ENCODE assay signal across 22 cellular contexts in the genomic region with DNA sequence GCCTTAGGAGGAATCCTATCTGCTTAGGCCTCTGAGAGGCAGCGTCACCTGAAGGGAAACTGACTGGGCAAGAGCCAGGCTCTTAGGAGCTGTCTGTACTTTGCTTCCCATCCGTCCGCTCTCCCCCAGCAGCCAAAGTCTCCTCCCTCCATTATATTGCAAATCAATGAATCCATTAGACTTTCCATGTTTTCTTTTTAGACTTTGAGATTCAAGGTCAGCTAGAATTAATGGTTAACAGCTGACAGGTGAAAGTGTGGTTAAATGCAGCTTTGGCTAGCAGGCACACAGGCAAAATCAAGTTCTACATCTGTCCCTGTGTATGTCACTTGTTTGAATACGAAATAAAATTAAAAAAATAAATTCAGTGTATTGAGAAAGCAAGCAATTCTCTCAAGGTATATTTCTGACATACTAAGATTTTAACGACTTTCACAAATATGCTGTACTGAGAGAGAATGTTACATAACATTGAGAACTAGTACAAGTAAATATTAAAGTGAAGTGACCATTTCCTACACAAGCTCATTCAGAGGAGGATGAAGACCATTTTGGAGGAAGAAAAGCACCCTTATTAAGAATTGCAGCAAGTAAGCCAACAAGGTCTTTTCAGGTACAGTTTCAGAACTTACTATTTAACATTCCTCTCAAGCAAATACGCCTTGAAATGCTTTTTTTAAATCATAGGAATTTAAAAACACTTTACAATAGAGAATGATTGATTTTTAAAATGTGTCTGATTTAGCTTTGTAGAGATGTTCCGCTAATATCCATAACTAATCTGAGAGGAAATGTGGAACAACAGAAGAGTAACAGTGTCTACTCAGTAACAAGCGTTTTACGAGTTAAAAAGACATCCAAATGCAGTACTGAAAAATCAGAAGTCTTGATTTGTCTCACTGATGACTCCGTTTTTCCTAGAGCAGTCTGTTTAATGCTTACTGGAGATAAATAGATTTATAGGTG. TPM values are rescaled to one million over a fixed set of nuclear protein-coding genes. Genes with fewer than 3 reads are reported as not detected.
DNase-seq lines count a peak whose midpoint lies in the region; ATAC-seq lines count a peak whose summit lies in the region.
"Had no signal": no experiment of that assay in that cellular context is flagged by ENCODE, and none has a peak within 500 bp of the region (broad histone marks: within the 10 kb centered on the region; RNA-seq: fewer than 3 reads in every experiment).

A gene (plus strand): TSS at position 507 of the 966 bp plus-strand sequence. CDS start 948 bp downstream, outside the sequence.

- no peak for DNase-seq in GM23248
- DNase-seq in left lobe of liver (ENCODE audit: low spot score): peak; percentile 55
- no peak for DNase-seq in effector memory CD4-positive, alpha-beta T cell
- no peak for DNase-seq in sciatic nerve (ENCODE audit: low spot score)
- DNase-seq in activated CD4-positive, CD25-positive, alpha-beta regulatory T cell treated with anti-CD3 and anti-CD28 coated beads, Interleukin-2, amount 50 U/mL, for 72 hours: no peak
- no peak for DNase-seq in T-helper 1 cell
- DNase-seq: activated gamma-delta T cell treated with Interleukin-2 at 50 U/mL for 16 hours; CD4-positive, CD25-positive, alpha-beta regulatory T cell; dermis blood vessel endothelial cell; DND-41; heart right ventricle; NCI-H69; Peyer's patch; spleen; stimulated activated naive B cell treated with anti-CD40 and anti-IgM and Interleukin-4, amounts not matched to agents 10 μg/mL and 1 μg/mL and 100 μg/mL, for 72 hours; transverse colon; WERI-Rb-1 had no signal

- no peak within 1 kb of the TSS for H3K4me2 ChIP-seq in GM23248 (ENCODE audit: unreplicated experiment)

- H3K4me3 ChIP-seq in GM23248: no peak within 1 kb of the TSS
- H3K4me3 ChIP-seq in duodenal mucosa (ENCODE audit: low read depth in 1 of 2, low read length in 2 of 2): peak within 1 kb of the TSS; percentile 42 to 63
- H3K4me3 ChIP-seq in neuron (ENCODE audit: low read length): peak within 1 kb of the TSS; percentile 36
- H3K4me3 ChIP-seq in effector memory CD4-positive, alpha-beta T cell (ENCODE audit: insufficient read depth, low read depth, low read length, poor library complexity, severe bottlenecking): no peak within 1 kb of the TSS
- H3K4me3 ChIP-seq: heart right ventricle, ovary, spleen, transverse colon had no signal

- H3K27me3 ChIP-seq in GM23248 (replicated peaks; ENCODE audit: insufficient read depth) (no peaks in the 10 kb centered on the region), duodenal mucosa (ENCODE audit: control insufficient read depth in 1 of 2, insufficient read depth in 2 of 2, low read length in 2 of 2) (no peaks in the 10 kb centered on the region), neuron (ENCODE audit: insufficient read depth, low read length) (peaks cover 5% of the 10 kb centered on the region)
- H3K27me3 ChIP-seq in effector memory CD4-positive, alpha-beta T cell (replicated peaks; ENCODE audit: control insufficient read depth, insufficient read depth, low read length, poor library complexity, severe bottlenecking): no peaks in the 10 kb centered on the region
- H3K27me3 ChIP-seq: ovary, Peyer's patch had no signal

- H3K9me3 ChIP-seq in GM23248 (ENCODE audit: low read depth) (no peaks in the 10 kb centered on the region), duodenal mucosa (ENCODE audit: control insufficient read depth in 1 of 2, low read length in 2 of 2) (no peaks in the 10 kb centered on the region), neuron (ENCODE audit: low read length) (no peaks in the 10 kb centered on the region)
- H3K9me3 ChIP-seq in effector memory CD4-positive, alpha-beta T cell (ENCODE audit: control insufficient read depth, low read length): no peaks in the 10 kb centered on the region
- H3K9me3 ChIP-seq: heart right ventricle, ovary, Peyer's patch, spleen, transverse colon had no signal

- in situ Hi-C loops in GM23248 (cut with MboI): no loop called here

- H3K27ac ChIP-seq in GM23248: no peak within 1 kb of the TSS
- H3K27ac ChIP-seq in duodenal mucosa (ENCODE audit: low read depth, low read length): no peak within 1 kb of the TSS
- H3K27ac ChIP-seq in effector memory CD4-positive, alpha-beta T cell (ENCODE audit: insufficient read depth, low read length, poor library complexity, severe bottlenecking): no peak within 1 kb of the TSS
- H3K27ac ChIP-seq: heart right ventricle, ovary, spleen, transverse colon, WERI-Rb-1 had no signal

- H3K36me3 ChIP-seq in GM23248 (ENCODE audit: low read depth): no peaks in the 10 kb centered on the region
- H3K36me3 ChIP-seq in duodenal mucosa (ENCODE audit: control insufficient read depth in 1 of 2, insufficient read depth in 2 of 2, low read length in 2 of 2): no peaks in the 10 kb centered on the region
- no peaks in the 10 kb centered on the region for H3K36me3 ChIP-seq in neuron (ENCODE audit: insufficient read depth, low read length)
- H3K36me3 ChIP-seq in effector memory CD4-positive, alpha-beta T cell (ENCODE audit: control insufficient read depth, insufficient read depth, low read length): no peaks in the 10 kb centered on the region
- H3K36me3 ChIP-seq: heart right ventricle, ovary, Peyer's patch, spleen, transverse colon, WERI-Rb-1 had no signal

- intact Hi-C loops in sciatic nerve (cut with DNase I): no loop called here

- H3K9ac ChIP-seq in GM23248 (no peak within 1 kb of the TSS), duodenal mucosa (ENCODE audit: low read depth in 1 of 2, low read length in 2 of 2) (peak within 1 kb of the TSS; percentile 31 to 51)

- 39 to 44% methylated on average over 10 of the region's 10 CpGs for WGBS in GM23248 (ENCODE audit: low coverage in 1 of 2, low lambda C conversion rate in 2 of 2, missing lambda C conversion rate in 2 of 2), 2 experiments

- H3K4me1 ChIP-seq in GM23248 (ENCODE audit: insufficient read depth) (no peaks in the 10 kb centered on the region), duodenal mucosa (ENCODE audit: control insufficient read depth in 1 of 2, insufficient read depth in 2 of 2, low read length in 2 of 2) (peaks cover 6 to 10% of the 10 kb centered on the region in 2 donors), neuron (ENCODE audit: insufficient read depth, low read length) (peaks cover 7% of the 10 kb centered on the region)
- no peaks in the 10 kb centered on the region for H3K4me1 ChIP-seq in effector memory CD4-positive, alpha-beta T cell (ENCODE audit: control insufficient read depth, insufficient read depth, low read length, poor library complexity, severe bottlenecking)
- H3K4me1 ChIP-seq: Peyer's patch, transverse colon had no signal

- no peaks in the 10 kb centered on the region for H3K9me2 ChIP-seq in GM23248 (ENCODE audit: insufficient read depth)

- H2AFZ ChIP-seq in GM23248: 0 out of 2 replicates have a peak within 1 kb of the TSS, but pooled peaks have one; percentile 14
- peak within 1 kb of the TSS; percentile 47 for H2AFZ ChIP-seq in neuron (ENCODE audit: low read depth, low read length)

- ATAC-seq in left lobe of liver (peak; percentile 52), sciatic nerve (no peak)
- ATAC-seq: heart right ventricle; stimulated activated naive B cell treated with anti-CD40 and anti-IgM and Interleukin-4, amounts not matched to agents 10 μg/mL and 1 μg/mL and 100 μg/mL, for 72 hours had no signal

- H4K20me1 ChIP-seq in GM23248 (ENCODE audit: insufficient read depth): no peaks in the 10 kb centered on the region

- H3F3A ChIP-seq in GM23248 (ENCODE audit: insufficient read depth): no peaks in the 10 kb centered on the region

- H3K79me2 ChIP-seq in GM23248 (ENCODE audit: insufficient read depth): no peaks in the 10 kb centered on the region

RNA-seq across cellular contexts. Expression of the gene that starts here (rescaled TPM):
- not detected in 2 replicates for total RNA-seq in GM23248 (2014; rRNA removed; shearing (Covaris generic))
- not detected in 2 replicates for polyA plus RNA-seq in GM23248 (2016; fragmentation: Nextera tagmentation; extraction: Ambion mirVana)
- total RNA-seq in left lobe of liver (171 TPM), sciatic nerve (not detected)
- total RNA-seq: CD4-positive, CD25-positive, alpha-beta regulatory T cell; dermis blood vessel endothelial cell; IMR-90; lung microvascular endothelial cell; transverse colon had no signal
- polyA plus RNA-seq: CD4-positive, CD25-positive, alpha-beta regulatory T cell; IMR-90; spleen had no signal

Comparison
In these comparisons a context has a peak if more than half of its experiments do, and no peak if none do; other contexts are left out.
1. RNA of the gene that starts here (total RNA-seq): 171 TPM in left lobe of liver (single experiment); not detected in sciatic nerve (single experiment) and not detected in GM23248; every median in the first group is over 100 times any median in the second.
2. H3K4me3 ChIP-seq: peak in duodenal mucosa (2 of 2) and neuron (single experiment); none in GM23248 (single experiment) and effector memory CD4-positive, alpha-beta T cell (single experiment).